ENCODE assay signal across 8 cellular contexts in genomic region chr19:58407658-58408151, GRCh38. TPM values are rescaled to one million over a fixed set of nuclear protein-coding genes. Genes with fewer than 3 reads are reported as not detected.
A peak's percentile ranks its signal among the peaks of the same experiment; 100 is the strongest.
DNase-seq lines count a peak whose midpoint lies in the region; ATAC-seq and TF ChIP-seq lines count a peak whose summit lies in the region.

No MANE protein-coding gene starts in this region.

- H3K27me3 ChIP-seq in dorsolateral prefrontal cortex (no peaks in the 10 kb centered on the region), muscle layer of duodenum (ENCODE audit: low read depth, low read length) (no peaks in the 10 kb centered on the region)

- intact Hi-C loops in dorsolateral prefrontal cortex (cut with DNase I): loop anchor here (2.0 to 5.0 kb wide), 3 partner anchors 33 to 61 kb away; partner anchors contain the start of gene ZNF132 (in 2 of the 2)

- peak; percentile 8 for ATAC-seq in GM21360 (IDR thresholded peaks at IDR 0.05; ENCODE audit: unreplicated experiment)

- H3K4me3 ChIP-seq in dorsolateral prefrontal cortex: peak overlapping the region; percentile 68 to 99 (median 93)
- peak overlapping the region; percentile 89 to 99 for H3K4me3 ChIP-seq in muscle layer of duodenum (ENCODE audit: low read depth in 1 of 2, low read length in 2 of 2)

- no peak for TF ChIP-seq CTCF in dorsolateral prefrontal cortex (IDR thresholded peaks at IDR 0.05 in 54 of 56, conservative IDR thresholded peaks at IDR 0.05 in 2 of 56; ENCODE audit: low read depth in 1 of 56, partially characterized antibody in 56 of 56)

- no peaks in the 10 kb centered on the region for H3K36me3 ChIP-seq in muscle layer of duodenum (ENCODE audit: control insufficient read depth in 1 of 2, insufficient read depth in 2 of 2, low read length in 2 of 2)

- DNase-seq in NCI-H69 (lab: John Stamatoyannopoulos, UW) (peak; percentile 56), dorsolateral prefrontal cortex (no peak), occipital lobe (lab: John Stamatoyannopoulos, UW) (no peak), ecto neural progenitor cell (ENCODE audit: low spot score) (no peak), NCI-H774 (lab: John Stamatoyannopoulos, UW) (no peak), DMS153 treated with DMSO at 0.1 percent for 48 hours (lab: John Stamatoyannopoulos, UW; ENCODE audit: unreplicated experiment) (no peak)

- peak overlapping the region in 57 of 59 donors; percentile 52 to 94 (median 85) for H3K27ac ChIP-seq in dorsolateral prefrontal cortex
- peak overlapping the region; percentile 83 for H3K27ac ChIP-seq in muscle layer of duodenum (ENCODE audit: low read length)

- peaks cover 14 to 24% of the 10 kb centered on the region in 2 donors for H3K4me1 ChIP-seq in muscle layer of duodenum (ENCODE audit: control insufficient read depth in 1 of 2, insufficient read depth in 2 of 2, low read length in 2 of 2)

- H3K9me3 ChIP-seq in muscle layer of duodenum (ENCODE audit: control insufficient read depth in 1 of 2, low read length in 2 of 2): no peaks in the 10 kb centered on the region

RNA-seq across cellular contexts. Expression of gene ZNF584, which starts 0.7 kb away (rescaled TPM):
- total RNA-seq in dorsolateral prefrontal cortex (10 to 100 TPM; 11.0 to 25.3 (median 18.1) TPM), occipital lobe (14.3 TPM)

RNA-seq across cellular contexts. Expression of gene RNF225, which starts 12.2 kb away (rescaled TPM):
- total RNA-seq in dorsolateral prefrontal cortex (under 1 TPM in 2 of 120 experiments, not detected in 118; 0.48 to 0.69 TPM), occipital lobe (not detected)

RNA-seq across cellular contexts. Expression of gene RPS5, which starts 20.6 kb away (rescaled TPM):
- 100 to 1,000 TPM; 212 to 406 (median 277) TPM for total RNA-seq in dorsolateral prefrontal cortex
- total RNA-seq in occipital lobe: 1,568 TPM

RNA-seq across cellular contexts. Expression of gene ZNF837, which starts 26.9 kb away (rescaled TPM):
- total RNA-seq in dorsolateral prefrontal cortex: 1 to 10 TPM in 53 of 120 experiments, under 1 TPM in 60, not detected in 7; 0.27 to 2.9 (median 0.98) TPM
- total RNA-seq in occipital lobe: 0.94 TPM

RNA-seq across cellular contexts. Expression of gene ZNF132, which starts 32.2 kb away (rescaled TPM):
- total RNA-seq in dorsolateral prefrontal cortex (10 to 100 TPM in 108 of 120 experiments, 1 to 10 TPM in 12; 7.3 to 19.7 (median 13.0) TPM), occipital lobe (21.7 TPM)
